20 cellular contexts compared by ENCODE assay signal in genomic region chr15:62440731-62441130, GRCh38.
"Had no signal": no experiment of that assay in that cellular context is flagged by ENCODE, and none has a peak within 500 bp of the region (broad histone marks: within the 10 kb centered on the region; RNA-seq: fewer than 3 reads in every experiment).

No MANE protein-coding gene starts in this region.

- H3K27ac ChIP-seq: hepatocyte, neutrophil, parathyroid adenoma had no signal

- H3K9me3 Mint-ChIP-seq: activated CD4-positive, alpha-beta T cell treated with anti-CD3 and anti-CD28 coated beads, Interleukin-2, amount 10 ng/mL, durations not matched to agents 24 days and 14 days; dendritic cell treated with granulocyte-macrophage colony-stimulating factor and Interleukin-4, amounts not matched to agents 40 ng/mL and 50 ng/mL, for 4 days; mesothelial cell of epicardium; natural killer cell treated with Interleukin-12 subunit alpha and Interleukin-12 subunit beta and Interleukin-15 and Interleukin-18, amount 100 ng/mL, for 72 hours; stimulated activated naive B cell treated with anti-CD40 and anti-IgM and Interleukin-4, amounts not matched to agents 10 μg/mL and 1 μg/mL and 100 μg/mL, for 72 hours had no signal

- H3K27ac Mint-ChIP-seq: activated CD4-positive, alpha-beta T cell treated with anti-CD3 and anti-CD28 coated beads, Interleukin-2, amount 10 ng/mL, durations not matched to agents 24 days and 14 days; dendritic cell treated with granulocyte-macrophage colony-stimulating factor and Interleukin-4, amounts not matched to agents 40 ng/mL and 50 ng/mL, for 4 days; mesothelial cell of epicardium; natural killer cell treated with Interleukin-12 subunit alpha and Interleukin-12 subunit beta and Interleukin-15 and Interleukin-18, amount 100 ng/mL, for 72 hours; stimulated activated naive B cell treated with anti-CD40 and anti-IgM and Interleukin-4, amounts not matched to agents 10 μg/mL and 1 μg/mL and 100 μg/mL, for 72 hours had no signal

- H3K4me1 ChIP-seq: parathyroid adenoma, upper lobe of left lung had no signal

- H3K36me3 ChIP-seq: esophagus muscularis mucosa, neutrophil, upper lobe of left lung had no signal

- ATAC-seq: natural killer cell treated with Interleukin-12 subunit alpha and Interleukin-12 subunit beta and Interleukin-15 and Interleukin-18, amount 100 ng/mL, for 72 hours; stimulated activated naive B cell treated with anti-CD40 and anti-IgM and Interleukin-4, amounts not matched to agents 10 μg/mL and 1 μg/mL and 100 μg/mL, for 72 hours had no signal

- H3K4me3 ChIP-seq: esophagus muscularis mucosa, hepatocyte, lung, upper lobe of left lung had no signal

- H3K9me3 ChIP-seq: esophagus muscularis mucosa, neutrophil, upper lobe of left lung had no signal

- H3K36me3 Mint-ChIP-seq: mesothelial cell of epicardium; natural killer cell treated with Interleukin-12 subunit alpha and Interleukin-12 subunit beta and Interleukin-15 and Interleukin-18, amount 100 ng/mL, for 72 hours; stimulated activated naive B cell treated with anti-CD40 and anti-IgM and Interleukin-4, amounts not matched to agents 10 μg/mL and 1 μg/mL and 100 μg/mL, for 72 hours had no signal

- H3K4me3 Mint-ChIP-seq: activated CD4-positive, alpha-beta T cell treated with anti-CD3 and anti-CD28 coated beads, Interleukin-2, amount 10 ng/mL, durations not matched to agents 24 days and 14 days; dendritic cell treated with granulocyte-macrophage colony-stimulating factor and Interleukin-4, amounts not matched to agents 40 ng/mL and 50 ng/mL, for 4 days; mesothelial cell of epicardium; natural killer cell treated with Interleukin-12 subunit alpha and Interleukin-12 subunit beta and Interleukin-15 and Interleukin-18, amount 100 ng/mL, for 72 hours; stimulated activated naive B cell treated with anti-CD40 and anti-IgM and Interleukin-4, amounts not matched to agents 10 μg/mL and 1 μg/mL and 100 μg/mL, for 72 hours had no signal

- DNase-seq: activated CD4-positive, alpha-beta T cell treated with anti-CD3 and anti-CD28 coated beads, Interleukin-2, amount 10 ng/mL, durations not matched to agents 24 days and 14 days; activated CD8-positive, alpha-beta memory T cell treated with anti-CD3 and anti-CD28 coated beads for 24 hours; activated CD8-positive, alpha-beta memory T cell treated with anti-CD3 and anti-CD28 coated beads, Interleukin-2, amount 50 U/mL, for 48 hours; activated effector memory CD4-positive, alpha-beta T cell treated with anti-CD3 and anti-CD28 coated beads, Interleukin-2, amount 50 U/mL, for 16 hours; activated naive CD4-positive, alpha-beta T cell treated with anti-CD3 and anti-CD28 coated beads, Interleukin-2, amount 50 U/mL, for 16 hours; activated T-cell treated with anti-CD3 and anti-CD28 coated beads, Interleukin-2, amount 50 U/mL, for 48 hours; effector memory CD4-positive, alpha-beta T cell; stimulated activated naive B cell treated with anti-CD40 and anti-IgM and Interleukin-4, amounts not matched to agents 10 μg/mL and 1 μg/mL and 100 μg/mL, for 72 hours; substantia nigra; T-helper 1 cell; T-helper 9 cell; upper lobe of left lung had no signal

- H3K27me3 ChIP-seq: esophagus muscularis mucosa, hepatocyte, neutrophil, upper lobe of left lung had no signal

- H3K4me1 Mint-ChIP-seq: activated CD4-positive, alpha-beta T cell treated with anti-CD3 and anti-CD28 coated beads, Interleukin-2, amount 10 ng/mL, durations not matched to agents 24 days and 14 days; mesothelial cell of epicardium; stimulated activated naive B cell treated with anti-CD40 and anti-IgM and Interleukin-4, amounts not matched to agents 10 μg/mL and 1 μg/mL and 100 μg/mL, for 72 hours had no signal

- H3K27me3 Mint-ChIP-seq: activated CD4-positive, alpha-beta T cell treated with anti-CD3 and anti-CD28 coated beads, Interleukin-2, amount 10 ng/mL, durations not matched to agents 24 days and 14 days; dendritic cell treated with granulocyte-macrophage colony-stimulating factor and Interleukin-4, amounts not matched to agents 40 ng/mL and 50 ng/mL, for 4 days; stimulated activated naive B cell treated with anti-CD40 and anti-IgM and Interleukin-4, amounts not matched to agents 10 μg/mL and 1 μg/mL and 100 μg/mL, for 72 hours had no signal
